Comparison of ENCODE assay signal across 1 cellular context in the genomic region with DNA sequence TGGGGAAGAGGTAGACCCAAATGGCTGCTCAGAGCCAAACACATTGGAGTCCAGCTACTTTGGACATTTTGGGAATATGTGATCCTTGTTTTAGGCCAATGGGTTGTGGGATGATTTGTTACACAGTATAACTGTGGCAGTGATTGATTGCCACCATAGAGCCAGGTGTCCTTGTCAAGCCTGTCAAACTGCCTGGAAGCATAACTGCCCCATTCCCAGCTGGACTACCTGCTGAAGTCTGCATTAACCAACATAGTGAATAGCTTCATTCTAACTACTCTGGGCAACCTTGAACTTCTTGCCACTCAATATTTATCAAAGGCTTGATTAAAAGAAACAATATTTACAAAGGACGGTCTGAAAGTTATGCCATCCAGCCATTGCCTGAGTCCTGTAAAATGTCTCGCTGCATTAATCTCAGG.
TF ChIP-seq lines count a peak whose summit lies in the region.

No MANE protein-coding gene starts in this region.

TF ChIP-seq in HepG2, 621 proteins besides CTCF, POLR2A, EP300 and RAD21 (continued from another document):
- TF ChIP-seq, protein P1, sequence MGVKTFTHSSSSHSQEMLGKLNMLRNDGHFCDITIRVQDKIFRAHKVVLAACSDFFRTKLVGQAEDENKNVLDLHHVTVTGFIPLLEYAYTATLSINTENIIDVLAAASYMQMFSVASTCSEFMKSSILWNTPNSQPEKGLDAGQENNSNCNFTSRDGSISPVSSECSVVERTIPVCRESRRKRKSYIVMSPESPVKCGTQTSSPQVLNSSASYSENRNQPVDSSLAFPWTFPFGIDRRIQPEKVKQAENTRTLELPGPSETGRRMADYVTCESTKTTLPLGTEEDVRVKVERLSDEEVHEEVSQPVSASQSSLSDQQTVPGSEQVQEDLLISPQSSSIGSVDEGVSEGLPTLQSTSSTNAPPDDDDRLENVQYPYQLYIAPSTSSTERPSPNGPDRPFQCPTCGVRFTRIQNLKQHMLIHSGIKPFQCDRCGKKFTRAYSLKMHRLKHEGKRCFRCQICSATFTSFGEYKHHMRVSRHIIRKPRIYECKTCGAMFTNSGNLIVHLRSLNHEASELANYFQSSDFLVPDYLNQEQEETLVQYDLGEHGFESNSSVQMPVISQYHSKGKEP (CRISPR knock-in tag; IDR thresholded peaks at IDR 0.05), result no peak
- TF ChIP-seq, protein P2, sequence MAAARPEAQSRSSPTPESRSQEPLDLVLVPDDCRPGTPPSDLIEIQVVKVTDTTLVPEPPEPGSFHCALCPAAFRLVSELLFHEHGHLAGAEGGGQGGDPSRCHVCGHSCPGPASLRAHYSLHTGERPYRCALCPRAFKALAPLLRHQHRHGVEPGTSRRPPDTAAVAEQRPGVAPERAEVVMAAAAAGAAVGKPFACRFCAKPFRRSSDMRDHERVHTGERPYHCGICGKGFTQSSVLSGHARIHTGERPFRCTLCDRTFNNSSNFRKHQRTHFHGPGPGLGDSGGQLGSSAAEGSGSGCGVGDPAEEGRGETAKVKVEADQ (CRISPR knock-in tag; IDR thresholded peaks at IDR 0.05; ENCODE audit: borderline replicate concordance), result no peak
- TF ChIP-seq PATZ1 (CRISPR knock-in tag; IDR thresholded peaks at IDR 0.05), result peak; percentile 40; the same call in 1 of the 2 replicates
- TF ChIP-seq ZNF446 (CRISPR knock-in tag; IDR thresholded peaks at IDR 0.05), result no peak
- no peak for TF ChIP-seq SRF (IDR thresholded peaks at IDR 0.05; ENCODE audit: low read depth, low read length)
- TF ChIP-seq ZC3H4 (CRISPR knock-in tag; IDR thresholded peaks at IDR 0.05; ENCODE audit: borderline replicate concordance), result no peak
- TF ChIP-seq, protein P3, sequence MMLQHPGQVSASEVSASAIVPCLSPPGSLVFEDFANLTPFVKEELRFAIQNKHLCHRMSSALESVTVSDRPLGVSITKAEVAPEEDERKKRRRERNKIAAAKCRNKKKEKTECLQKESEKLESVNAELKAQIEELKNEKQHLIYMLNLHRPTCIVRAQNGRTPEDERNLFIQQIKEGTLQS (CRISPR knock-in tag; IDR thresholded peaks at IDR 0.05), result 0 out of 2 replicates have a peak, but pooled peaks have one; percentile 15
- TF ChIP-seq ZNF382 (CRISPR knock-in tag; IDR thresholded peaks at IDR 0.05; ENCODE audit: borderline replicate concordance), result no peak
- peak; percentile 72; the same call in 1 of the 2 replicates for TF ChIP-seq EHMT2 (IDR thresholded peaks at IDR 0.05; ENCODE audit: borderline replicate concordance, low read depth, low read length)
- TF ChIP-seq ZNF12 (CRISPR knock-in tag; IDR thresholded peaks at IDR 0.05), result peak; percentile 60; the same call in 1 of the 2 replicates
- TF ChIP-seq ARNT (IDR thresholded peaks at IDR 0.05), result no peak
- TF ChIP-seq TCF7 (IDR thresholded peaks at IDR 0.05; ENCODE audit: low read depth), result peak; percentile 87
- peak; percentile 61 for TF ChIP-seq HNRNPLL (IDR thresholded peaks at IDR 0.05; ENCODE audit: low read depth, low read length, poor library complexity, severe bottlenecking)
- no peak for TF ChIP-seq TP53 (CRISPR knock-in tag; conservative IDR thresholded peaks at IDR 0.05)
- TF ChIP-seq KLF13 (CRISPR knock-in tag; IDR thresholded peaks at IDR 0.05), result no peak
- TF ChIP-seq ETV5 (CRISPR knock-in tag; IDR thresholded peaks at IDR 0.05; ENCODE audit: borderline replicate concordance), result 0 out of 2 replicates have a peak, but pooled peaks have one; percentile 35
- TF ChIP-seq HNF1B (CRISPR knock-in tag; IDR thresholded peaks at IDR 0.05), result peak; percentile 47
- no peak for TF ChIP-seq IRF1 (CRISPR knock-in tag; IDR thresholded peaks at IDR 0.05; ENCODE audit: low read depth)
- peak; percentile 42; the same call in 1 of the 2 replicates for TF ChIP-seq RXRA (CRISPR knock-in tag; IDR thresholded peaks at IDR 0.05)
- TF ChIP-seq ZNF746 (CRISPR knock-in tag; IDR thresholded peaks at IDR 0.05), result no peak
- TF ChIP-seq ZNF558 (CRISPR knock-in tag; IDR thresholded peaks at IDR 0.05; ENCODE audit: borderline replicate concordance), result no peak
